In the genomic region with DNA sequence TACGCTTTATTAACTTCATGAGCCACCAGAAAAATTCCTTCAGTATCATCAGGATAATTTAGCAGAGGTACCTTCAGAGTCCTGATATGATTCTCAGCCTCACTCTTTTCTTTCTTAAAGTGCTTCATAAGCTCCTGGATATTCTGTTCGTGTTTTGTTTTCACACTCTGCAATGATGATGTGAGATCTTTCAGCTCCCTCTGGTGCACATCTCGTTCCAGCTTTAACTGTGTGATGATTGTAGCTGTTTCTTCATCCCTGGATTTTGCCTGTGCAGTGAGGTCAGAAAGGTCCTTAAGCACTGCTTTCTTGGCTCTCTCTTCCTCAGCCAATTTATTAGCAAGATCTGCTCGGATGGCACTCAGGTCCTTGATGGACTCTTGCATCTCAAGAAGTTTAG, we compare ENCODE assay signal across 13 cellular contexts.
DNase-seq lines count a peak whose midpoint lies in the region; ATAC-seq and TF ChIP-seq lines count a peak whose summit lies in the region.
"Had no signal": no experiment of that assay in that cellular context is flagged by ENCODE, and none has a peak within 500 bp of the region (broad histone marks: within the 10 kb centered on the region; RNA-seq: fewer than 3 reads in every experiment).

No MANE protein-coding gene starts in this region.

- H3K4me3 ChIP-seq in PC-3 (ENCODE audit: low read length) = no peak overlapping the region
- no peak overlapping the region for H3K4me3 ChIP-seq in fibroblast of lung (replicated peaks in 1 of 4; ENCODE audit: control extremely low read depth in 1 of 4, insufficient read depth in 1 of 4, low read depth in 3 of 4, low read length in 4 of 4)
- H3K4me3 ChIP-seq: psoas muscle had no signal

- H3K4me3 Mint-ChIP-seq in osteocyte (ENCODE audit: unreplicated experiment) = no peak overlapping the region
- H3K4me3 Mint-ChIP-seq: activated T-helper 17 cell treated with anti-CD3 and anti-CD28 coated beads, Interleukin-2, amount 50 U/mL, for 72 hours; CD8-positive, alpha-beta T cell had no signal

- H4K20me1 ChIP-seq in PC-3 (ENCODE audit: low read length) = no peaks in the 10 kb centered on the region
- H4K20me1 ChIP-seq in fibroblast of lung (ENCODE audit: control insufficient read depth, extremely low read depth, insufficient read depth, low read length) = no peaks in the 10 kb centered on the region

- in situ Hi-C loops in Caki2 (cut with HindIII; ENCODE audit: low pct_unique_long_range_greater_than_20kb, low sequenced_read_pairs) = no loop called here

- no TSS peak for BruUV-seq in PC-3 (replicated peaks; lab: Mats Ljungman, UMichigan)

- H3K36me3 ChIP-seq in PC-3 (ENCODE audit: low read depth, low read length) (peaks cover 5% of the 10 kb centered on the region; the same call in 1 of the 2 replicates), fibroblast of lung (ENCODE audit: control insufficient read depth, insufficient read depth, low read length) (no peaks in the 10 kb centered on the region)

- ATAC-seq in PC-3 (0 out of 2 replicates have a peak, but pooled peaks have one; percentile 15), GM19328 (IDR thresholded peaks at IDR 0.05; ENCODE audit: unreplicated experiment) (no peak)
- ATAC-seq: activated T-helper 17 cell treated with anti-CD3 and anti-CD28 coated beads, Interleukin-2, amount 50 U/mL, for 72 hours; CD8-positive, alpha-beta T cell; psoas muscle had no signal

- H3K36me3 Mint-ChIP-seq in osteocyte (ENCODE audit: unreplicated experiment) = no peaks in the 10 kb centered on the region

- H3K79me2 ChIP-seq in PC-3 (ENCODE audit: low read length) (no peaks in the 10 kb centered on the region), fibroblast of lung (ENCODE audit: control insufficient read depth, insufficient read depth, low read length) (no peaks in the 10 kb centered on the region)

- DNase-seq in Caki2 (ENCODE audit: low read depth) (peak; percentile 15), PC-3 (no peak), fibroblast of lung (ENCODE audit: low read depth in 2 of 2) (peak in 1 of 2 donors; percentile 55), osteocyte (ENCODE audit: extremely low spot score, unreplicated experiment) (no peak), EL (no peak), hepatic stellate cell (ENCODE audit: low spot score) (no peak), D341Med (ENCODE audit: low spot score) (no peak)
- DNase-seq: CD8-positive, alpha-beta T cell; GF-D8; NCI-H1105 treated with DMSO at 0.1 percent for 48 hours; psoas muscle had no signal

- H3K9me2 ChIP-seq in PC-3 (replicated peaks; ENCODE audit: low read length) = no peaks in the 10 kb centered on the region

- no peaks in the 10 kb centered on the region for H3F3A ChIP-seq in PC-3 (ENCODE audit: low read length, unreplicated experiment)

- H3K9ac ChIP-seq in PC-3 (ENCODE audit: low read length) = no peak overlapping the region
- H3K9ac ChIP-seq in fibroblast of lung (ENCODE audit: insufficient read depth, low read length) = no peak overlapping the region

- H3K4me1 ChIP-seq in PC-3 (ENCODE audit: insufficient read depth, low read length) (no peaks in the 10 kb centered on the region), fibroblast of lung (ENCODE audit: control insufficient read depth, extremely low read depth, insufficient read depth, low read length) (no peaks in the 10 kb centered on the region)
- H3K4me1 ChIP-seq: psoas muscle had no signal

- H3K27ac Mint-ChIP-seq in osteocyte (ENCODE audit: unreplicated experiment) = peak overlapping the region; percentile 36
- H3K27ac Mint-ChIP-seq: activated T-helper 17 cell treated with anti-CD3 and anti-CD28 coated beads, Interleukin-2, amount 50 U/mL, for 72 hours; CD8-positive, alpha-beta T cell had no signal

- no peak for TF ChIP-seq CTCF in PC-3 (conservative IDR thresholded peaks at IDR 0.05; ENCODE audit: low read depth, low read length)
- TF ChIP-seq CTCF in fibroblast of lung (conservative IDR thresholded peaks at IDR 0.05 in 1 of 2, IDR thresholded peaks at IDR 0.05 in 1 of 2; ENCODE audit: low read depth in 1 of 2, low read length in 2 of 2) = peak; percentile 30 to 34
- TF ChIP-seq CTCF in osteocyte (IDR thresholded peaks at IDR 0.05) = peak; percentile 58

- intact Hi-C loops in PC-3 (cut with micrococcal nuclease) = loop anchor here (2.0 to 5.0 kb wide), 2 partner anchors 198 to 728 kb away; no protein-coding TSS in a partner anchor

- H3K9me3 Mint-ChIP-seq in osteocyte (ENCODE audit: unreplicated experiment) = peaks cover 5% of the 10 kb centered on the region
- H3K9me3 Mint-ChIP-seq: activated T-helper 17 cell treated with anti-CD3 and anti-CD28 coated beads, Interleukin-2, amount 50 U/mL, for 72 hours; CD8-positive, alpha-beta T cell had no signal

- H3K27me3 Mint-ChIP-seq in osteocyte (ENCODE audit: unreplicated experiment) = no peaks in the 10 kb centered on the region
- H3K27me3 Mint-ChIP-seq: activated T-helper 17 cell treated with anti-CD3 and anti-CD28 coated beads, Interleukin-2, amount 50 U/mL, for 72 hours had no signal

- POLR2A ChIA-PET in PC-3 (lab: Charles Lee; ENCODE audit: unreplicated experiment) = no interaction called here

- CTCF ChIA-PET in PC-3 (lab: Charles Lee) = interaction anchor here (1.2 kb wide), 1 partner anchor 199 kb away, joined by 5 read pairs; no protein-coding TSS in a partner anchor

- no peak overlapping the region for H3K4me2 ChIP-seq in PC-3 (ENCODE audit: low read length)
- H3K4me2 ChIP-seq in fibroblast of lung (ENCODE audit: extremely low read depth, insufficient read depth, low read length) = no peak overlapping the region

- H3K27me3 ChIP-seq in PC-3 (ENCODE audit: low read length) (no peaks in the 10 kb centered on the region), fibroblast of lung (ENCODE audit: control insufficient read depth, insufficient read depth, low read length) (no peaks in the 10 kb centered on the region)

- H2AFZ ChIP-seq in PC-3 (ENCODE audit: low read length) (no peak overlapping the region), fibroblast of lung (ENCODE audit: low read length) (no peak overlapping the region)

- H3K9me3 ChIP-seq in PC-3 (ENCODE audit: low read length) (no peaks in the 10 kb centered on the region), fibroblast of lung (ENCODE audit: control insufficient read depth, insufficient read depth, low read depth, low read length) (no peaks in the 10 kb centered on the region)
- H3K9me3 ChIP-seq: psoas muscle had no signal

- no peak overlapping the region for H3K27ac ChIP-seq in PC-3 (ENCODE audit: low read length)
- H3K27ac ChIP-seq in fibroblast of lung (ENCODE audit: insufficient read depth, low read length) = no peak overlapping the region
- H3K27ac ChIP-seq: psoas muscle had no signal

- H3K4me1 Mint-ChIP-seq in osteocyte (ENCODE audit: unreplicated experiment) = peaks cover 28% of the 10 kb centered on the region
- H3K4me1 Mint-ChIP-seq: activated T-helper 17 cell treated with anti-CD3 and anti-CD28 coated beads, Interleukin-2, amount 50 U/mL, for 72 hours had no signal
